Comparison of ENCODE assay signal across 1 cellular context in genomic region chr2:44055664-44056063, GRCh38.
TF ChIP-seq lines count a peak whose summit lies in the region.

No MANE protein-coding gene starts in this region.

TF ChIP-seq in WTC11, 78 proteins besides CTCF, POLR2A, EP300 and RAD21 (continued from another document):
- TF ChIP-seq ZNF532 (CRISPR knock-in tag; IDR thresholded peaks at IDR 0.05; ENCODE audit: borderline replicate concordance) (no peak), ZNF232 (CRISPR knock-in tag; IDR thresholded peaks at IDR 0.05) (no peak), ATF2 (CRISPR knock-in tag; IDR thresholded peaks at IDR 0.05; ENCODE audit: borderline replicate concordance, low read depth) (no peak), ATF1 (CRISPR knock-in tag; IDR thresholded peaks at IDR 0.05) (no peak), MYBL2 (CRISPR knock-in tag; IDR thresholded peaks at IDR 0.05) (no peak), NR3C1 (CRISPR knock-in tag; conservative IDR thresholded peaks at IDR 0.05; ENCODE audit: low read depth) (no peak)
TF ChIP-seq in WTC11: peak in this region for 0.
